1 cellular context compared by ENCODE assay signal in the genomic region with DNA sequence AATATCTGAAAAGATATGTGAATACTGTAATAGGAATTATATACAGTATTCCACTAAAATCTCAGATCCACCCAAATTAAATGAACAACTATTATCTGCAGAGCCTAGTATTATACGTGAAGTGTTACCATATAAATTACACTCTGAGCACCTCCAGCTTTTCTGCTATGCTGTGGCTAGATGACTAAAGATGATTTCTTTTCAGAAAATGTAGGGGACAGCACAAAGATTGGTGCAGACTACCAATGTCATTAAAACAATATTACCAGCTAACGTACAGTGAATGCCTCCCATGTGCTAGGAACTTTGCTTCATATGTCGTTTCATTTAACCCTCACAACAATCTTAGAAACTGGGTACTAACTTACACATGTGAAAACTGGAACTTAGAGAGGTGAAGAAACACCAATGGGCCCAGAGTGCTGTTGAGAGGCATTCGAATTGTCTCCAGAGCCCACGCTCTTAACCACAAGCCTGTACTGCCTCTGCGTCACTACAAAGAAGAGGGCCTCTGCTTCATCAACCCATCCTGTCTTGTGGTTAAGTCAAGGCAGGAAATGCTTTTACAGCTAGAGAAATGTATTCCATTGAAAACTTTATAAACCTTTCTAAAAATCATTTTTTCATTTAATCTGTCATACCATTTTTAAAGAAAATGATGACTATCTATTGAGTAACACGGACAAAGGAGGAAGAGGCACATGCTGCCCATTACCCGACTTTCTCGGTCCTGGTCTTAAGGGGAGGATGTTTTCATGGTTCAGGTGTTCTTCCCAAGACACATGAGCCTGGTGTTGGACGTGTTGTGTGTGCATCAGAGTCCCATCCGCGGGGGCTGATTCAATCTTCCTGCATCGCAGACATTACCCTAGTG.
TF ChIP-seq lines count a peak whose summit lies in the region.

No MANE protein-coding gene starts in this region.

TF ChIP-seq in SK-N-SH, 30 proteins besides CTCF, POLR2A, EP300 and RAD21 (continued from another document):
- TF ChIP-seq, protein P1, sequence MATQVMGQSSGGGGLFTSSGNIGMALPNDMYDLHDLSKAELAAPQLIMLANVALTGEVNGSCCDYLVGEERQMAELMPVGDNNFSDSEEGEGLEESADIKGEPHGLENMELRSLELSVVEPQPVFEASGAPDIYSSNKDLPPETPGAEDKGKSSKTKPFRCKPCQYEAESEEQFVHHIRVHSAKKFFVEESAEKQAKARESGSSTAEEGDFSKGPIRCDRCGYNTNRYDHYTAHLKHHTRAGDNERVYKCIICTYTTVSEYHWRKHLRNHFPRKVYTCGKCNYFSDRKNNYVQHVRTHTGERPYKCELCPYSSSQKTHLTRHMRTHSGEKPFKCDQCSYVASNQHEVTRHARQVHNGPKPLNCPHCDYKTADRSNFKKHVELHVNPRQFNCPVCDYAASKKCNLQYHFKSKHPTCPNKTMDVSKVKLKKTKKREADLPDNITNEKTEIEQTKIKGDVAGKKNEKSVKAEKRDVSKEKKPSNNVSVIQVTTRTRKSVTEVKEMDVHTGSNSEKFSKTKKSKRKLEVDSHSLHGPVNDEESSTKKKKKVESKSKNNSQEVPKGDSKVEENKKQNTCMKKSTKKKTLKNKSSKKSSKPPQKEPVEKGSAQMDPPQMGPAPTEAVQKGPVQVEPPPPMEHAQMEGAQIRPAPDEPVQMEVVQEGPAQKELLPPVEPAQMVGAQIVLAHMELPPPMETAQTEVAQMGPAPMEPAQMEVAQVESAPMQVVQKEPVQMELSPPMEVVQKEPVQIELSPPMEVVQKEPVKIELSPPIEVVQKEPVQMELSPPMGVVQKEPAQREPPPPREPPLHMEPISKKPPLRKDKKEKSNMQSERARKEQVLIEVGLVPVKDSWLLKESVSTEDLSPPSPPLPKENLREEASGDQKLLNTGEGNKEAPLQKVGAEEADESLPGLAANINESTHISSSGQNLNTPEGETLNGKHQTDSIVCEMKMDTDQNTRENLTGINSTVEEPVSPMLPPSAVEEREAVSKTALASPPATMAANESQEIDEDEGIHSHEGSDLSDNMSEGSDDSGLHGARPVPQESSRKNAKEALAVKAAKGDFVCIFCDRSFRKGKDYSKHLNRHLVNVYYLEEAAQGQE (IDR thresholded peaks at IDR 0.05; ENCODE audit: low read depth, low read length) = no peak
TF ChIP-seq in SK-N-SH: peak in this region for 0.
